ENCODE assay signal across 18 cellular contexts in genomic region chr21:45040739-45041138, GRCh38. TPM values are rescaled to one million over a fixed set of nuclear protein-coding genes. Genes with fewer than 3 reads are reported as not detected.
A peak's percentile ranks its signal among the peaks of the same experiment; 100 is the strongest.
DNase-seq lines count a peak whose midpoint lies in the region; FAIRE-seq and TF ChIP-seq lines count a peak whose summit lies in the region.
"Had no signal": no experiment of that assay in that cellular context is flagged by ENCODE, and none has a peak within 500 bp of the region (broad histone marks: within the 10 kb centered on the region; RNA-seq: fewer than 3 reads in every experiment).

No MANE protein-coding gene starts in this region.

- H3K4me3 ChIP-seq in H7 (ENCODE audit: insufficient read depth, low read depth, low read length) (no peak overlapping the region), H1 (ENCODE audit: extremely low read depth in 1 of 4, insufficient read depth in 2 of 4, low read depth in 3 of 4, low read length in 4 of 4) (no peak overlapping the region), thymus (ENCODE audit: low read length) (no peak overlapping the region)

- no peak overlapping the region for H3K23ac ChIP-seq in H1 (ENCODE audit: insufficient read length)

- H3K9ac ChIP-seq in H1 (replicated peaks in 1 of 4; ENCODE audit: extremely low read depth in 1 of 4, low read depth in 3 of 4, low read length in 3 of 4): no peak overlapping the region

- H3K18ac ChIP-seq in H1 (ENCODE audit: extremely low read depth, low read length): no peak overlapping the region

- FAIRE-seq in H1 (lab: Jason Lieb, UNC): no peak

- no peak for TF ChIP-seq EP300 in H1 (IDR thresholded peaks at IDR 0.05; ENCODE audit: borderline replicate concordance in 1 of 2, low read depth in 2 of 2, low read length in 2 of 2)

- H3K27me3 Mint-ChIP-seq in osteocyte (ENCODE audit: unreplicated experiment): no peaks in the 10 kb centered on the region

- H3K79me2 ChIP-seq in H1 (ENCODE audit: control insufficient read depth in 1 of 2, insufficient read depth in 2 of 2, low read length in 2 of 2): no peaks in the 10 kb centered on the region

- no peak for TF ChIP-seq RAD21 in H1 (IDR thresholded peaks at IDR 0.05 in 1 of 2, conservative IDR thresholded peaks at IDR 0.05 in 1 of 2; ENCODE audit: low read depth in 2 of 2, low read length in 2 of 2)

- no peak overlapping the region for H2BK12ac ChIP-seq in H1 (ENCODE audit: low read depth, low read length)

- H2BK20ac ChIP-seq in H1 (ENCODE audit: low read length): no peak overlapping the region

- H4K20me1 ChIP-seq in H1 (replicated peaks in 1 of 2; ENCODE audit: control insufficient read depth in 1 of 2, insufficient read depth in 2 of 2, low read length in 2 of 2): peaks cover 0 to 9% of the 10 kb centered on the region in 2 experiments

- CTCF ChIA-PET in H1 (lab: Charles Lee; ENCODE audit: partially characterized antibody): interaction anchor here (1.3 to 1.6 kb wide), 2 partner anchors 10 to 97 kb away, joined by 3 to 5 read pairs; no protein-coding TSS in a partner anchor

- no peak overlapping the region for H2BK5ac ChIP-seq in H1 (ENCODE audit: low read depth, low read length)

- H2AFZ ChIP-seq in H1 (ENCODE audit: low read length): no peak overlapping the region

- no peak for TF ChIP-seq CTCF in H1 (IDR thresholded peaks at IDR 0.05; ENCODE audit: control extremely low read depth in 1 of 3, insufficient read depth in 1 of 3, low read depth in 1 of 3, low read length in 3 of 3)
- no peak for TF ChIP-seq CTCF in osteocyte (IDR thresholded peaks at IDR 0.05)

- no peaks in the 10 kb centered on the region for H3K36me3 Mint-ChIP-seq in osteocyte (ENCODE audit: unreplicated experiment)

- H3K27me3 ChIP-seq in H7 (ENCODE audit: control insufficient read depth, insufficient read depth, low read length) (no peaks in the 10 kb centered on the region), H1 (replicated peaks in 1 of 4; ENCODE audit: control insufficient read depth in 3 of 4, extremely low read depth in 1 of 4, insufficient read depth in 3 of 4, low read length in 3 of 4) (no peaks in the 10 kb centered on the region; a peak in 4 of 7 replicates), thymus (ENCODE audit: control insufficient read depth, insufficient read depth) (peaks cover 2% of the 10 kb centered on the region)

- H4K5ac ChIP-seq in H1 (ENCODE audit: insufficient read length, low read depth, low read length): no peak overlapping the region

- H4K91ac ChIP-seq in H1 (replicated peaks; ENCODE audit: insufficient read length, low read length): no peak overlapping the region

- peak overlapping the region; percentile 51 for H3K4me3 Mint-ChIP-seq in osteocyte (ENCODE audit: unreplicated experiment)
- H3K4me3 Mint-ChIP-seq: activated T-helper 17 cell treated with anti-CD3 and anti-CD28 coated beads, Interleukin-2, amount 50 U/mL, for 72 hours; endodermal cell; T-helper 17 cell; WTC11 had no signal

- peaks cover 8% of the 10 kb centered on the region for H3K9me3 Mint-ChIP-seq in osteocyte (ENCODE audit: unreplicated experiment)

- peaks cover 9% of the 10 kb centered on the region; the same call in 1 of the 2 replicates for H3K23me2 ChIP-seq in H1 (ENCODE audit: low read depth, low read length)

- peak overlapping the region; percentile 85; the same call in 1 of the 2 replicates for H4K8ac ChIP-seq in H1 (ENCODE audit: extremely low read depth, insufficient read depth, low read length)

- H3K27ac ChIP-seq in H1 (ENCODE audit: low read depth, low read length): no peak overlapping the region
- H3K27ac ChIP-seq in thymus (ENCODE audit: low read depth): peak overlapping the region; percentile 32

- H3K36me3 ChIP-seq in H7 (replicated peaks; ENCODE audit: control insufficient read depth, insufficient read depth, low read length): no peaks in the 10 kb centered on the region
- no peaks in the 10 kb centered on the region; a peak in 1 of 8 replicates for H3K36me3 ChIP-seq in H1 (ENCODE audit: control insufficient read depth in 2 of 4, insufficient read depth in 4 of 4, low read length in 3 of 4)
- H3K36me3 ChIP-seq in thymus (ENCODE audit: control insufficient read depth, insufficient read depth): no peaks in the 10 kb centered on the region

- H3K4ac ChIP-seq in H1 (replicated peaks; ENCODE audit: insufficient read length, low read depth, low read length): no peak overlapping the region

- TF ChIP-seq POLR2A in H1 (IDR thresholded peaks at IDR 0.05; ENCODE audit: control extremely low read depth in 1 of 2, low read depth in 2 of 2, low read length in 2 of 2): no peak

- H3K9me3 ChIP-seq in H1 (ENCODE audit: insufficient read depth in 2 of 2, low read depth in 1 of 2, low read length in 1 of 2) (0 out of 4 replicates have a peak, but pooled peaks cover 0 to 5% of the 10 kb centered on the region in 2 experiments), thymus (ENCODE audit: control insufficient read depth) (peaks cover 1% of the 10 kb centered on the region)

- H3K27ac Mint-ChIP-seq in osteocyte (ENCODE audit: unreplicated experiment): peak overlapping the region; percentile 84
- H3K27ac Mint-ChIP-seq: activated T-helper 17 cell treated with anti-CD3 and anti-CD28 coated beads, Interleukin-2, amount 50 U/mL, for 72 hours; endodermal cell; T-helper 17 cell; WTC11 had no signal

- no peak overlapping the region for H3K56ac ChIP-seq in H1 (replicated peaks; ENCODE audit: insufficient read length, low read depth, low read length)

- no peaks in the 10 kb centered on the region; a peak in 1 of 7 replicates for H3K4me1 ChIP-seq in H1 (replicated peaks in 1 of 4; ENCODE audit: control insufficient read depth in 3 of 4, insufficient read depth in 4 of 4, low read length in 3 of 4)
- H3K4me1 ChIP-seq in thymus (ENCODE audit: control insufficient read depth, insufficient read depth, low read length): no peaks in the 10 kb centered on the region
- H3K4me1 ChIP-seq: Caco-2 had no signal

- H2AK5ac ChIP-seq in H1 (ENCODE audit: low read depth, low read length): no peak overlapping the region

- H3K14ac ChIP-seq in H1 (ENCODE audit: insufficient read length): no peak overlapping the region

- H2BK15ac ChIP-seq in H1 (ENCODE audit: low read length): no peak overlapping the region

- POLR2A ChIA-PET in H1 (lab: Charles Lee; ENCODE audit: partially characterized antibody): no interaction called here

- H3K79me1 ChIP-seq in H1 (ENCODE audit: low read depth, low read length): no peaks in the 10 kb centered on the region

- WGBS in H1 (ENCODE audit: extremely low coverage in 1 of 2, insufficient coverage in 1 of 2, insufficient read length in 1 of 2, insufficient replicate concordance in 2 of 2, low coverage in 1 of 2, low lambda C conversion rate in 2 of 2, missing lambda C conversion rate in 1 of 2), 2 experiments: 85 to 100% methylated on average over 2 to 14 of the region's 15 CpGs
- 94% methylated on average over 15 of the region's 15 CpGs for WGBS in thymus

- H3K4me2 ChIP-seq in H1 (ENCODE audit: insufficient read depth in 1 of 2, low read depth in 2 of 2, low read length in 2 of 2): no peak overlapping the region

- peaks cover 36% of the 10 kb centered on the region for H3K4me1 Mint-ChIP-seq in osteocyte (ENCODE audit: unreplicated experiment)
- H3K4me1 Mint-ChIP-seq: activated T-helper 17 cell treated with anti-CD3 and anti-CD28 coated beads, Interleukin-2, amount 50 U/mL, for 72 hours; endodermal cell; T-helper 17 cell; WTC11 had no signal

- DNase-seq in H7: peak; percentile 64
- DNase-seq in H1 (ENCODE audit: low read depth in 1 of 2, low spot score in 2 of 2): peak in 1 of 2 experiments; percentile 41
- no peak for DNase-seq in osteocyte (ENCODE audit: extremely low spot score, unreplicated experiment)
- DNase-seq in putamen (ENCODE audit: low spot score): no peak
- DNase-seq in cerebellar nuclear complex (lab: John Stamatoyannopoulos, UW): no peak
- no peak for DNase-seq in retina
- DNase-seq in SKM-1 (lab: John Stamatoyannopoulos, UW; ENCODE audit: unreplicated experiment): no peak
- DNase-seq: Caco-2; caudate nucleus; endodermal cell; MM.1S; NCI-H187 treated with DMSO at 0.1 percent for 48 hours; NCI-H446 treated with DMSO at 0.1 percent for 48 hours; stimulated activated naive CD4-positive, alpha-beta T cell; T-helper 17 cell had no signal

- no peak overlapping the region for H2BK120ac ChIP-seq in H1 (replicated peaks; ENCODE audit: low read depth, low read length)

TF ChIP-seq in H1, 55 proteins besides CTCF, POLR2A, EP300 and RAD21:
- TF ChIP-seq BCL11A (IDR thresholded peaks at IDR 0.05; ENCODE audit: low read depth in 2 of 2, low read length in 2 of 2): no peak
- TF ChIP-seq SP4 (IDR thresholded peaks at IDR 0.05; ENCODE audit: low read length): no peak

RNA-seq across cellular contexts. Expression of gene ADARB1, which starts 33.6 kb away (rescaled TPM):
- total RNA-seq in H7 (2014; rRNA removed; shearing (Covaris generic)): 5.5 and 8.0 TPM in 2 replicates
- 11.1 and 14.9 TPM in 2 replicates for total RNA-seq in H1 (2021; fragmentation: NEBNext Ultra II Directional; extraction: Animal tissue kit (Norgen Biotek cat#: 25700))
- polyA plus RNA-seq in H1 (2011; rRNA removed): 4.6 and 4.7 TPM in 2 replicates
- 6.0 TPM for polyA plus RNA-seq in H1 (2011; cell fraction: cytosol; rRNA removed)
- 12.2 TPM for polyA plus RNA-seq in H1 (2011; cell fraction: nucleus; rRNA removed)
- polyA plus RNA-seq in H1 (2012, experiment 1 of 2): 6.4 to 8.1 TPM (median 7.4 TPM) in 4 replicates
- polyA plus RNA-seq in H1 (2012, experiment 2 of 2): 2.9 TPM
- polyA plus RNA-seq in H1 (2013, experiment 1 of 2): 4.8 TPM
- 4.6 TPM for polyA plus RNA-seq in H1 (2013, experiment 2 of 2)
- 10.8 and 12.8 TPM in 2 replicates for polyA minus RNA-seq in H1 (2011; rRNA and poly(A)+ RNA removed)
- polyA minus RNA-seq in H1 (2011; cell fraction: cytosol; rRNA and poly(A)+ RNA removed): 9.3 TPM
- polyA minus RNA-seq in H1 (2011; cell fraction: nucleus; rRNA and poly(A)+ RNA removed): 15.1 TPM
- 126 and 130 TPM in 2 replicates for total RNA-seq in osteocyte
- 14.6 TPM for polyA plus RNA-seq in thymus
